ENCODE assay signal across 11 cellular contexts in genomic region chrX:72554448-72555140, GRCh38. TPM values are rescaled to one million over a fixed set of nuclear protein-coding genes. Genes with fewer than 3 reads are reported as not detected.
A peak's percentile ranks its signal among the peaks of the same experiment; 100 is the strongest.
DNase-seq lines count a peak whose midpoint lies in the region; ATAC-seq and TF ChIP-seq lines count a peak whose summit lies in the region.
"Had no signal": no experiment of that assay in that cellular context is flagged by ENCODE, and none has a peak within 500 bp of the region (broad histone marks: within the 10 kb centered on the region; RNA-seq: fewer than 3 reads in every experiment).

No MANE protein-coding gene starts in this region.

- TF ChIP-seq CTCF in Loucy (conservative IDR thresholded peaks at IDR 0.05; ENCODE audit: low read length) (peak; percentile 35), GM13976 (IDR thresholded peaks at IDR 0.05; ENCODE audit: borderline replicate concordance, control extremely low read depth, extremely low read depth, insufficient read depth, missing control alignments) (no peak)

- no peak overlapping the region for H4K8ac ChIP-seq in mesendoderm (ENCODE audit: low read depth, low read length)

- H2BK15ac ChIP-seq in mesendoderm (replicated peaks; ENCODE audit: low read depth): no peak overlapping the region

- H3K9ac ChIP-seq in ES-I3 (ENCODE audit: low read depth, low read length) (peak overlapping the region; percentile 62), Loucy (ENCODE audit: low read depth, low read length, poor library complexity, severe bottlenecking) (no peak overlapping the region), mesendoderm (ENCODE audit: low read length) (peak overlapping the region; percentile 24)

- no peaks in the 10 kb centered on the region for H4K20me1 ChIP-seq in Loucy (ENCODE audit: insufficient read depth, low read length, poor library complexity, severe bottlenecking)

- H3K9me3 ChIP-seq in ES-I3 (ENCODE audit: control insufficient read depth, insufficient read depth, low read length): no peaks in the 10 kb centered on the region
- no peaks in the 10 kb centered on the region for H3K9me3 ChIP-seq in Loucy (ENCODE audit: insufficient read depth, low read depth, low read length)
- H3K9me3 ChIP-seq: upper lobe of right lung had no signal

- DNase-seq in amniotic epithelial cell (ENCODE audit: low read depth): peak; percentile 72
- peak; percentile 88 for DNase-seq in mesendoderm
- no peak for DNase-seq in GM13976 (ENCODE audit: low spot score)
- DNase-seq in HUDEP-2 (lab: John Stamatoyannopoulos, UW; ENCODE audit: unreplicated experiment in 76 of 76): no peak
- DNase-seq in effector CD8-positive, alpha-beta T cell (lab: John Stamatoyannopoulos, UW): no peak
- DNase-seq: naive thymus-derived CD4-positive, alpha-beta T cell; SIG-M5; upper lobe of right lung had no signal

- H3K4me3 ChIP-seq in Loucy (ENCODE audit: low read length, poor library complexity, severe bottlenecking): no peak overlapping the region
- H3K4me3 ChIP-seq in mesendoderm (ENCODE audit: low read length): no peak overlapping the region
- H3K4me3 ChIP-seq: upper lobe of right lung had no signal

- no peaks in the 10 kb centered on the region for H3F3A ChIP-seq in Loucy (ENCODE audit: low read depth)

- H3K36me3 ChIP-seq in ES-I3 (ENCODE audit: insufficient read depth, low read length) (no peaks in the 10 kb centered on the region), Loucy (ENCODE audit: insufficient read depth, low read length) (0 out of 2 replicates have a peak, but pooled peaks cover under 1% of the 10 kb centered on the region), mesendoderm (ENCODE audit: control insufficient read depth, insufficient read depth, low read length) (no peaks in the 10 kb centered on the region)
- H3K36me3 ChIP-seq: upper lobe of right lung had no signal

- H2AK5ac ChIP-seq in mesendoderm (ENCODE audit: low read length): no peak overlapping the region

- no peaks in the 10 kb centered on the region for H3K79me1 ChIP-seq in mesendoderm (ENCODE audit: low read length)

- H3K27me3 ChIP-seq in Loucy (ENCODE audit: insufficient read depth, low read length, poor library complexity, severe bottlenecking) (no peaks in the 10 kb centered on the region), mesendoderm (ENCODE audit: insufficient read depth, low read length, poor library complexity) (no peaks in the 10 kb centered on the region)
- H3K27me3 ChIP-seq: upper lobe of right lung had no signal

- no peak overlapping the region for H4K5ac ChIP-seq in mesendoderm (ENCODE audit: low read length)

- no peak overlapping the region for H3K4ac ChIP-seq in mesendoderm (ENCODE audit: low read depth, low read length)

- H3K18ac ChIP-seq in mesendoderm (ENCODE audit: low read length): no peak overlapping the region

- H2BK5ac ChIP-seq in mesendoderm (ENCODE audit: low read length): no peak overlapping the region

- H3K56ac ChIP-seq in mesendoderm (ENCODE audit: low read length): peak overlapping the region; percentile 34

- in situ Hi-C loops in GM13976 (cut with MboI; ENCODE audit: low sequenced_read_pairs, unreplicated experiment): no loop called here

- H3K4me1 ChIP-seq in ES-I3 (ENCODE audit: insufficient read depth, low read length) (no peaks in the 10 kb centered on the region; the same call in 1 of the 2 replicates), Loucy (ENCODE audit: insufficient read depth, low read length, poor library complexity, severe bottlenecking) (no peaks in the 10 kb centered on the region), mesendoderm (ENCODE audit: control insufficient read depth, low read depth, low read length) (no peaks in the 10 kb centered on the region)
- H3K4me1 ChIP-seq: upper lobe of right lung had no signal

- H3K9me2 ChIP-seq in Loucy (replicated peaks; ENCODE audit: low read depth, low read length): no peaks in the 10 kb centered on the region

- H3K27ac ChIP-seq in mesendoderm (ENCODE audit: low read depth, low read length): no peak overlapping the region
- H3K27ac ChIP-seq: upper lobe of right lung had no signal

- H3K4me2 ChIP-seq in Loucy (ENCODE audit: low read depth, low read length, poor library complexity, severe bottlenecking) (no peak overlapping the region), mesendoderm (ENCODE audit: low read length) (no peak overlapping the region)

- no peak for ATAC-seq in HG03521 (IDR thresholded peaks at IDR 0.05; ENCODE audit: unreplicated experiment)
- ATAC-seq: naive thymus-derived CD4-positive, alpha-beta T cell; upper lobe of right lung had no signal

- H2AFZ ChIP-seq in Loucy (ENCODE audit: low read length): no peak overlapping the region

- H3K79me2 ChIP-seq in Loucy (ENCODE audit: insufficient read depth, low read length) (peaks cover 6% of the 10 kb centered on the region; the same call in 1 of the 2 replicates), mesendoderm (ENCODE audit: control insufficient read depth, insufficient read depth, low read length) (no peaks in the 10 kb centered on the region)

- no peak overlapping the region for H3K23ac ChIP-seq in mesendoderm (ENCODE audit: low read length)

- WGBS in mesendoderm (ENCODE audit: extremely low coverage, insufficient coverage, low lambda C conversion rate): no CpG with 5 or more reads among the region's 16 CpGs

- H2BK120ac ChIP-seq in mesendoderm (ENCODE audit: low read depth, low read length): no peak overlapping the region

RNA-seq across cellular contexts. Expression of gene HDAC8, which starts 18.0 kb away (rescaled TPM):
- 11.7 TPM for polyA plus RNA-seq in mesendoderm (2013, experiment 1 of 2)
- polyA plus RNA-seq in mesendoderm (2013, experiment 2 of 2): 11.9 TPM

Comparison
In these comparisons a context has a peak if more than half of its experiments do, and no peak if none do; other contexts are left out.
1. DNase-seq: peak in amniotic epithelial cell (single experiment) and mesendoderm (single experiment); none in GM13976 (single experiment), HUDEP-2 (0 of 76) and effector CD8-positive, alpha-beta T cell (single experiment).